Comparison of ENCODE assay signal across 8 cellular contexts in the genomic region with DNA sequence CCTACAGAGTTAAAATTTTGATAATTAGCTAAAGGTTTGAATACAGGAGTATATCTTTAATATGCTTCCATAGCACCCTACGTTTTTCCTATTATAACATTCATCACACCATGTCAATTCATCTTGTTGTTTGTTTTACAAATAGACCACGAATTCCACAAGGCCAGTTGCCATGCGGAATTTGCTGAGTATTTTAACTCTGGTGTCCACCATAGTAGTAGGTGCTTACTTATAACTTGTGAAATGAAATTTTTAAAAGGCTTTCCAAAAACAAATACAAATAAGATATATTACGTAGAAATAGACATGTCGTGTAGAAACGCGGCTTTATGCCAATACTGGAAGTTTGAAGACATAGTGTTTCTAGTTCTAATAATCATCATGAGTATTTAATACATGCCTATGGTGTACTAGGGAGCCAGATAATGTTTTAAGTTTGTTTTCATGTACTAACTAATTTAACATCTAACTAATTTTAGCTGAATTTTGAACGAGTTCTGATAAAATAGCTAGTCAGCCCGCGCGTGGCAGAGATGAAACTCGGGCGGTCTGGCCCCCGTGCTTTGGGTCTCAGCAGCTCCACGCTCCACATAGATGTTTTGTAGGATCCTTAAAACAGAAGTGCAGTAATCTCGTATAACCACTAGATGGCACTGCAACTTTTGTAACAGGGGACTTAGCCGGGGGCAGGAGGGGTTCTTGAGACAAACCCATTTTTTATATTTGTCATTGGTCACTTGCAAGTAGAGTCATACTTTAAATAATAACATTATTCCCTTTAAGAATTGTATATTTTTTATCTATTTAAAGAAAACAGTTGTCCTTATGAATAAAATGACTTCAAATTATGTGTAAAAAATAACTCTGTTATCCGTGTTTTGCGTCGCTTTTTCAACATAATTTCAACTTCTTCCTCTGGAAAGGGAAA. TPM values are rescaled to one million over a fixed set of nuclear protein-coding genes. Genes with fewer than 3 reads are reported as not detected.
DNase-seq lines count a peak whose midpoint lies in the region; ATAC-seq and TF ChIP-seq lines count a peak whose summit lies in the region.

No MANE protein-coding gene starts in this region.

- no peaks in the 10 kb centered on the region for H3K79me2 ChIP-seq in DOHH2 (ENCODE audit: control insufficient read depth, low read length)

- WGBS in adrenal gland, 4 donors = 10 to 16% (median 12%) methylated on average over 20 of the region's 20 CpGs

- H3K4me3 ChIP-seq in DOHH2 (ENCODE audit: low read length) = 0 out of 2 replicates have a peak overlapping the region, but pooled peaks have one; percentile 30
- H3K4me3 ChIP-seq in adrenal gland = peak overlapping the region in 1 of 4 donors; percentile 50
- H3K4me3 ChIP-seq in left ventricle myocardium inferior = peak overlapping the region; percentile 51
- no peak overlapping the region for H3K4me3 ChIP-seq in retinal pigment epithelial cell (ENCODE audit: low read length)

- no peaks in the 10 kb centered on the region for H3K36me3 ChIP-seq in DOHH2 (ENCODE audit: control insufficient read depth, low read length)
- H3K36me3 ChIP-seq in adrenal gland (replicated peaks in 1 of 2) = no peaks in the 10 kb centered on the region
- H3K36me3 ChIP-seq in left ventricle myocardium inferior = no peaks in the 10 kb centered on the region

- H3K27ac ChIP-seq in DOHH2 (ENCODE audit: low read depth, low read length) (no peak overlapping the region), adrenal gland (no peak overlapping the region), left ventricle myocardium inferior (replicated peaks) (no peak overlapping the region)

- TF ChIP-seq POLR2A in adrenal gland (IDR thresholded peaks at IDR 0.05) = no peak

- no peaks in the 10 kb centered on the region for H3K9me2 ChIP-seq in DOHH2 (replicated peaks; ENCODE audit: control insufficient read depth, low read length)

- H3K27me3 ChIP-seq in DOHH2 (ENCODE audit: control insufficient read depth, low read length) (peaks cover 37% of the 10 kb centered on the region), adrenal gland (no peaks in the 10 kb centered on the region), left ventricle myocardium inferior (ENCODE audit: low read depth) (no peaks in the 10 kb centered on the region)

- DNase-seq in LoVo (ENCODE audit: low spot score) = peak; percentile 79
- DNase-seq in SHP77 (lab: John Stamatoyannopoulos, UW) = peak; percentile 19 to 22
- peak in 6 of 7 donors; percentile 21 to 37 (median 27) for DNase-seq in adrenal gland
- no peak for DNase-seq in left ventricle myocardium inferior
- peak; percentile 11 for DNase-seq in retinal pigment epithelial cell (ENCODE audit: low read depth)

- intact Hi-C loops in adrenal gland (cut with DNase I) (loop anchor here in 1 of 2 donors (5.0 kb wide), 1 partner anchor 177 kb away; no protein-coding TSS in a partner anchor), left ventricle myocardium inferior (cut with micrococcal nuclease) (no loop called here)

- ATAC-seq in GM21619 (IDR thresholded peaks at IDR 0.05; ENCODE audit: unreplicated experiment) = peak; percentile 47
- ATAC-seq in HG03025 (IDR thresholded peaks at IDR 0.05; ENCODE audit: low FRiP score, unreplicated experiment) = no peak

- TF ChIP-seq CTCF in DOHH2 (IDR thresholded peaks at IDR 0.05; ENCODE audit: low read depth, low read length, poor library complexity, severe bottlenecking) (peak; percentile 73), adrenal gland (IDR thresholded peaks at IDR 0.05) (peak; percentile 54 to 88 (median 66)), left ventricle myocardium inferior (IDR thresholded peaks at IDR 0.05; ENCODE audit: borderline replicate concordance) (peak; percentile 83), retinal pigment epithelial cell (conservative IDR thresholded peaks at IDR 0.05; ENCODE audit: low read depth, low read length) (peak; percentile 84)

- H3K9me3 ChIP-seq in DOHH2 (ENCODE audit: control insufficient read depth, insufficient read depth, low read length) = no peaks in the 10 kb centered on the region
- H3K9me3 ChIP-seq in adrenal gland (replicated peaks in 1 of 3) = no peaks in the 10 kb centered on the region
- H3K9me3 ChIP-seq in left ventricle myocardium inferior (replicated peaks) = no peaks in the 10 kb centered on the region

- H4K20me1 ChIP-seq in DOHH2 (ENCODE audit: control insufficient read depth, insufficient read depth, low read depth, low read length) = no peaks in the 10 kb centered on the region

- H3K4me2 ChIP-seq in DOHH2 (ENCODE audit: low read length) = peak overlapping the region; percentile 48

- peaks cover 13% of the 10 kb centered on the region; the same call in 1 of the 2 replicates for H3F3A ChIP-seq in DOHH2 (ENCODE audit: control insufficient read depth, insufficient read depth)

- H3K4me1 ChIP-seq in DOHH2 (ENCODE audit: control insufficient read depth, low read length) = peaks cover 4% of the 10 kb centered on the region
- H3K4me1 ChIP-seq in adrenal gland (replicated peaks in 1 of 2) = no peaks in the 10 kb centered on the region
- peaks cover 11% of the 10 kb centered on the region for H3K4me1 ChIP-seq in left ventricle myocardium inferior

RNA-seq across cellular contexts. Expression of a gene that starts 10.2 kb away (rescaled TPM):
- total RNA-seq in adrenal gland = 1 to 10 TPM in 5 of 8 donors, under 1 TPM in 2, not detected in 1; 0.74 to 4.6 (median 2.2) TPM
- 1 to 10 TPM in 1 of 3 donors, under 1 TPM in 2; 0.88 to 2.8 (median 0.97) TPM for polyA plus RNA-seq in adrenal gland
- total RNA-seq in left ventricle myocardium inferior = 0.25 TPM

RNA-seq across cellular contexts. Expression of a gene that starts 17.6 kb away (rescaled TPM):
- 1 to 10 TPM in 4 of 8 donors, under 1 TPM in 1, not detected in 3; 0.38 to 1.9 (median 1.3) TPM for total RNA-seq in adrenal gland
- polyA plus RNA-seq in adrenal gland = 1 to 10 TPM in 2 of 3 donors, under 1 TPM in 1; 0.56 to 1.5 (median 1.1) TPM
- not detected for total RNA-seq in left ventricle myocardium inferior
